Comparison of ENCODE assay signal across 1 cellular context in genomic region chr9:129185402-129185801, GRCh38.
TF ChIP-seq lines count a peak whose summit lies in the region.

No MANE protein-coding gene starts in this region.

TF ChIP-seq in WTC11, 78 proteins besides CTCF, POLR2A, EP300 and RAD21:
- no peak for TF ChIP-seq ZNF281 (CRISPR knock-in tag; IDR thresholded peaks at IDR 0.05)
- no peak for TF ChIP-seq ARID4B (CRISPR knock-in tag; IDR thresholded peaks at IDR 0.05; ENCODE audit: borderline replicate concordance)
- TF ChIP-seq CBFB (CRISPR knock-in tag; IDR thresholded peaks at IDR 0.05; ENCODE audit: low read depth): no peak
- no peak for TF ChIP-seq MXD4 (CRISPR knock-in tag; IDR thresholded peaks at IDR 0.05; ENCODE audit: borderline replicate concordance)
- no peak for TF ChIP-seq RELA (CRISPR knock-in tag; IDR thresholded peaks at IDR 0.05; ENCODE audit: borderline replicate concordance)
